Comparison of ENCODE assay signal across 17 cellular contexts in the genomic region with DNA sequence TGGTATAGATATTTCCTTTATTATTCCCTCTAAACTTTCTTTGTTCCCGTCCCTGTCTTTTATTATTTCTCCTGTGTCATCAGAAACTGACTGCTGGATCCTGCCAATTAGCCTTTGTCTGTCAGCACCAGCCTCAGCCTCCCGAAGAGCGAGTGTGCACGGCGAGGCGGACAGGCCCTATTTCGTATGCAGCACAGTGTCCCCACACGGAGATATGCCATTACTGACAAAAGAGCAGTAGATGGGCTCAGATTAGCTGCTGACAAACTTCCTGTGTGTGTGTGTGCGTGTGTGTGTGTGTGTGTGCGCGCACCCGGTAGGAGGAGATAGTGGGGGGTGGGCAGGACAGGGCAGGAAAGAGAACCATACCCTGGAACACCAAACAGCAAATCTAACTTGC.
DNase-seq lines count a peak whose midpoint lies in the region; ATAC-seq, FAIRE-seq and TF ChIP-seq lines count a peak whose summit lies in the region.
"Had no signal": no experiment of that assay in that cellular context is flagged by ENCODE, and none has a peak within 500 bp of the region (broad histone marks: within the 10 kb centered on the region; RNA-seq: fewer than 3 reads in every experiment).

No MANE protein-coding gene starts in this region.

- CTCF ChIA-PET in activated CD8-positive, alpha-beta T cell treated with anti-CD3 and anti-CD28 coated beads, Interleukin-2, amount 10 ng/mL, durations not matched to agents 7 days and 5 days (lab: Charles Lee): no interaction called here

- no peaks in the 10 kb centered on the region for H3K36me3 Mint-ChIP-seq in neural crest cell (ENCODE audit: low read depth)
- H3K36me3 Mint-ChIP-seq in activated CD8-positive, alpha-beta T cell treated with anti-CD3 and anti-CD28 coated beads, Interleukin-2, amount 10 ng/mL, durations not matched to agents 7 days and 5 days (ENCODE audit: low read depth): no peaks in the 10 kb centered on the region

- ATAC-seq in activated CD8-positive, alpha-beta T cell treated with anti-CD3 and anti-CD28 coated beads, Interleukin-2, amount 10 ng/mL, durations not matched to agents 7 days and 5 days: no peak
- ATAC-seq in HG03571 (IDR thresholded peaks at IDR 0.05; ENCODE audit: unreplicated experiment) (no peak), GM19328 (IDR thresholded peaks at IDR 0.05; ENCODE audit: unreplicated experiment) (no peak)

- FAIRE-seq in GM19239 (lab: Jason Lieb, UNC): no peak

- DNase-seq in CMK (ENCODE audit: low read depth): peak; percentile 5
- DNase-seq in SK-N-DZ (ENCODE audit: low spot score): peak; percentile 30
- DNase-seq in dermis microvascular lymphatic vessel endothelial cell (ENCODE audit: low read depth in 2 of 2): peak; percentile 6 to 9
- DNase-seq in neural crest cell (ENCODE audit: low read depth, low spot score): peak; percentile 28
- no peak for DNase-seq in activated CD8-positive, alpha-beta T cell treated with anti-CD3 and anti-CD28 coated beads, Interleukin-2, amount 10 ng/mL, durations not matched to agents 7 days and 5 days
- no peak for DNase-seq in GM19239 (ENCODE audit: insufficient read length, low spot score)
- DNase-seq: ACHN, DMS 273 treated with DMSO at 0.1 percent for 48 hours, EL, H7, IMR-90, NCI-H1417 treated with DMSO at 0.1 percent for 48 hours, NCI-H2029, NCI-H524 treated with DMSO at 0.1 percent for 48 hours had no signal

- H3K27me3 Mint-ChIP-seq in neural crest cell (ENCODE audit: low read depth): no peaks in the 10 kb centered on the region
- peaks cover 2% of the 10 kb centered on the region for H3K27me3 Mint-ChIP-seq in activated CD8-positive, alpha-beta T cell treated with anti-CD3 and anti-CD28 coated beads, Interleukin-2, amount 10 ng/mL, durations not matched to agents 7 days and 5 days (ENCODE audit: low read depth)

- H3K4me3 Mint-ChIP-seq in neural crest cell: peak overlapping the region; percentile 43
- H3K4me3 Mint-ChIP-seq in activated CD8-positive, alpha-beta T cell treated with anti-CD3 and anti-CD28 coated beads, Interleukin-2, amount 10 ng/mL, durations not matched to agents 7 days and 5 days: no peak overlapping the region
- H3K4me3 Mint-ChIP-seq: B cell had no signal

- H3K27ac Mint-ChIP-seq in neural crest cell (ENCODE audit: unreplicated experiment): peak overlapping the region; percentile 93
- no peak overlapping the region for H3K27ac Mint-ChIP-seq in activated CD8-positive, alpha-beta T cell treated with anti-CD3 and anti-CD28 coated beads, Interleukin-2, amount 10 ng/mL, durations not matched to agents 7 days and 5 days
- H3K27ac Mint-ChIP-seq: B cell had no signal

- TF ChIP-seq CTCF in neural crest cell (conservative IDR thresholded peaks at IDR 0.05): no peak

- peaks cover 16% of the 10 kb centered on the region for H3K4me1 Mint-ChIP-seq in neural crest cell
- peaks cover 4% of the 10 kb centered on the region for H3K4me1 Mint-ChIP-seq in activated CD8-positive, alpha-beta T cell treated with anti-CD3 and anti-CD28 coated beads, Interleukin-2, amount 10 ng/mL, durations not matched to agents 7 days and 5 days (ENCODE audit: low read depth)
- H3K4me1 Mint-ChIP-seq: B cell had no signal

- H3K9me3 Mint-ChIP-seq in neural crest cell: no peaks in the 10 kb centered on the region
- peaks cover 6% of the 10 kb centered on the region for H3K9me3 Mint-ChIP-seq in activated CD8-positive, alpha-beta T cell treated with anti-CD3 and anti-CD28 coated beads, Interleukin-2, amount 10 ng/mL, durations not matched to agents 7 days and 5 days (ENCODE audit: insufficient read depth)

- POLR2A ChIA-PET in activated CD8-positive, alpha-beta T cell treated with anti-CD3 and anti-CD28 coated beads, Interleukin-2, amount 10 ng/mL, durations not matched to agents 7 days and 5 days (lab: Charles Lee): interaction anchor here (0.7 kb wide), 1 partner anchor 29 kb away, joined by 3 read pairs; no protein-coding TSS in a partner anchor

Comparison
In these comparisons a context has a peak if more than half of its experiments do, and no peak if none do; other contexts are left out.
1. DNase-seq: peak in CMK (single experiment), SK-N-DZ (single experiment), dermis microvascular lymphatic vessel endothelial cell (2 of 2) and neural crest cell (single experiment); none in activated CD8-positive, alpha-beta T cell treated with anti-CD3 and anti-CD28 coated beads, Interleukin-2, amount 10 ng/mL, durations not matched to agents 7 days and 5 days (single experiment) and GM19239 (single experiment).